In the genomic region with DNA sequence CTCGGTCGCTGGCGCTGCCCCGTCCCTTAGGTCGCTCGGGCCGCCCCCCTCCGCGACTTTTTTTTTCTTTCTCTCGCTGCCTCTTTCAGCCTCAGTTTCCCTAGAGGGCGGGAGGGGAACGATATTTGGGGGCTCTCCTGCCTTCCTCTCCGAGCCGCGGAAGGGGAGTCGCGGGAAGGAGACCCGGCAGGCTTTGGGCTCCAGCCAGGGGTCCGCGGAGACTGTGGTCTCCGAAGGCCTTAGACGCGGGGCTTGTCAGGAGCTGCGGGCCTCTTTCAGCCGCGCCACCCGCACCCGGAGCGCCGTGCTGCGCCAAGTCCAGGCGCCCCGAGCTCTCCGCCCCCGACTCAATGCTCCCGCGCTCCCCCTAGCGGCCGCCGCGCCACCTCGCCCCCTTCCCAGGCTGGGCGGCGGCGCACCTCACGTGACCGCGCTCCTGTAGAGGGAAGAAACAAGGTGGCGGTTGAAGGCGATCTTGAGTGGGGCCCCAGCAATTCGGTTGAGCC, we compare ENCODE assay signal across 8 cellular contexts. TPM values are rescaled to one million over a fixed set of nuclear protein-coding genes. Genes with fewer than 3 reads are reported as not detected.
DNase-seq lines count a peak whose midpoint lies in the region; ATAC-seq and TF ChIP-seq lines count a peak whose summit lies in the region.

A gene (plus strand): TSS at position 427 of the 506 bp plus-strand sequence. CDS start 14,010 bp downstream, outside the sequence.

- no CpG with 5 or more reads among the region's 51 CpGs for WGBS in gastroesophageal sphincter (ENCODE audit: low coverage in 1 of 2), 2 donors

- peaks cover 5% of the 10 kb centered on the region for H3K36me3 ChIP-seq in SJSA1
- H3K36me3 ChIP-seq in gastroesophageal sphincter, result no peaks in the 10 kb centered on the region

- DNase-seq in EH (ENCODE audit: low read depth) (peak; percentile 79), GOT3 (lab: John Stamatoyannopoulos, UW) (peak; percentile 49), M059J (ENCODE audit: low read depth) (peak; percentile 74), SJSA1 (ENCODE audit: low read depth in 1 of 2, low spot score in 2 of 2) (peak; percentile 79 to 86), nucleus accumbens (lab: John Stamatoyannopoulos, UW) (peak in 53 of 56 donors; percentile 40 to 93 (median 77)), substantia nigra (lab: John Stamatoyannopoulos, UW) (peak in 48 of 49 donors; percentile 29 to 92 (median 78))
- DNase-seq in activated naive CD4-positive, alpha-beta T cell (lab: John Stamatoyannopoulos, UW), result peak; percentile 76 to 86 (median 79)

- no peak for TF ChIP-seq POLR2A in gastroesophageal sphincter (IDR thresholded peaks at IDR 0.05)

- ATAC-seq in gastroesophageal sphincter, result peak; percentile 96

- H3K27me3 ChIP-seq in SJSA1 (replicated peaks), result no peaks in the 10 kb centered on the region
- no peaks in the 10 kb centered on the region for H3K27me3 ChIP-seq in gastroesophageal sphincter

- peaks cover 6% of the 10 kb centered on the region; the same call in 1 of the 2 replicates for H3K4me1 ChIP-seq in SJSA1 (replicated peaks)
- peaks cover 0 to 43% (median 5%) of the 10 kb centered on the region in 3 donors for H3K4me1 ChIP-seq in gastroesophageal sphincter

- TF ChIP-seq CTCF in gastroesophageal sphincter (IDR thresholded peaks at IDR 0.05), result peak; percentile 91 to 99 (median 96)

- H3K27ac ChIP-seq in SJSA1, result peak within 1 kb of the TSS; percentile 31; the same call in 1 of the 2 replicates
- peak within 1 kb of the TSS; percentile 25 to 94 (median 91) for H3K27ac ChIP-seq in gastroesophageal sphincter
- peak within 1 kb of the TSS; percentile 73 for H3K27ac ChIP-seq in substantia nigra (ENCODE audit: low read depth, low read length, poor library complexity, severe bottlenecking)

- H3K4me3 ChIP-seq in SJSA1 (peak within 1 kb of the TSS; percentile 96), gastroesophageal sphincter (peak within 1 kb of the TSS; percentile 51 to 83)

- peaks cover 5% of the 10 kb centered on the region for H3K9me3 ChIP-seq in SJSA1 (replicated peaks)
- H3K9me3 ChIP-seq in gastroesophageal sphincter, result no peaks in the 10 kb centered on the region

- no peak for TF ChIP-seq EP300 in gastroesophageal sphincter (IDR thresholded peaks at IDR 0.05)

RNA-seq across cellular contexts. Expression of the gene that starts here (rescaled TPM):
- total RNA-seq in M059J (2014; rRNA removed; shearing (Covaris generic)), result 8.7 and 12.9 TPM in 2 replicates
- 5.6 and 6.0 TPM in 2 replicates for total RNA-seq in SJSA1 (2014; rRNA removed; shearing (Covaris generic))
- 10 to 100 TPM; 13.2 to 23.5 (median 16.7) TPM for total RNA-seq in gastroesophageal sphincter

Comparison
In these comparisons a context has a peak if more than half of its experiments do, and no peak if none do; other contexts are left out.
1. Peak in every context shown above with its lines: DNase-seq, ATAC-seq, H3K4me3 ChIP-seq and H3K27ac ChIP-seq.
2. H3K27ac ChIP-seq: peak in every context shown above with its lines; median percentile 91 in gastroesophageal sphincter; 73 in substantia nigra; 31 in SJSA1.